1 cellular context compared by ENCODE assay signal in genomic region chr13:51873837-51874236, GRCh38.
TF ChIP-seq lines count a peak whose summit lies in the region.

No MANE protein-coding gene starts in this region.

TF ChIP-seq in IMR-90, 13 proteins besides CTCF, POLR2A, EP300 and RAD21 (continued from another document):
- TF ChIP-seq USF2 (IDR thresholded peaks at IDR 0.05; ENCODE audit: low read depth, low read length), result 0 out of 2 replicates have a peak, but pooled peaks have one; percentile 25
